Comparison of ENCODE assay signal across 9 cellular contexts in the genomic region with DNA sequence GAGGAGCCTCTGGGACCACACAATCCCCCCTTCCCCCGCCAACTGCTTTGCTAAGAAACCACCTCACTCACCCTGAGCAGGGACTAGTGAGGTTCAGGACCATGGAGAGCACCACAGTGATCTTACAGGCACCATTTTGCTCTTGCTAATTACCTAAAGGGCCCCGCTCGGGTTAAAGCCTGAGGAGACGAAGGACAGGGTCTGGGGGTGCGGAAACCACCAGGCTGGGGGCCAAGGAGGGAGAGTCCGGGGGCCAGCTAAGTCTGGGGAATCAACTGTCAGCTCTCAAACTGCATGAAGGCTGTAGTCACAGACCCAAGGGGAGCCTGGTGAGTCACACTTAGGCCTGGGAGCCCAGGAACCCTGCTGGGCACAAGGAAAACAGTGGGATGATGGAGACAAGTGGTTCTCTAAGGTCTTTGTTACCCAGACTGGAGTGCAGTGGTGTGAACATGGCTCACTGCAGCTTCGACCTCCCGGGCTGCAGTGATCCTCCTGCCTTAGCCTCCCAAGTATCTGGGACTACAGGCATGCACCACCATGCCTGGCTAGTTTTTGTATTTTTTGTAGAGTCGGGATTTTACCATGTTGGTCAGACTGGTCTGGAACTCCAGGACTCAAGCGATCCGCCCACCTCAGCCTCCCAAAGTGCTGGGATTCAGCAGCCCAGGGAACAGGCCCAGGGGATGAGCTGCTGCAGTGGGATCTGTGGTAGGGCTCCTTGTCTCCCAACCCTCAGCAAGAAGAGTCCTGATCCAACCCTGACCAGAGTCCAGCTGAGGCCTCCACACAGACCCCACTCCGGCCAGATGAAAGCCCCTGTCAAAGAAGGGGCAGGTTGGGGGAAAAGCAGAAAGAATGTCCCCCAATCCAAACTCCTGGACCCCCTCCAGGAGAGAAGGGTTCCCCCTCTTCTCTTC.
DNase-seq lines count a peak whose midpoint lies in the region; ATAC-seq and TF ChIP-seq lines count a peak whose summit lies in the region.
"Had no signal": no experiment of that assay in that cellular context is flagged by ENCODE, and none has a peak within 500 bp of the region (broad histone marks: within the 10 kb centered on the region; RNA-seq: fewer than 3 reads in every experiment).

No MANE protein-coding gene starts in this region.

- H3K4me1 ChIP-seq in NT2/D1 (ENCODE audit: insufficient read depth, insufficient read length) (peaks cover 12% of the 10 kb centered on the region), aorta (ENCODE audit: control insufficient read depth in 1 of 2, insufficient read depth in 2 of 2, low read length in 2 of 2) (no peaks in the 10 kb centered on the region)
- H3K4me1 ChIP-seq: BLaER1 had no signal

- H3K27me3 ChIP-seq in NT2/D1 (ENCODE audit: insufficient read depth, insufficient read length), result no peaks in the 10 kb centered on the region
- H3K27me3 ChIP-seq in aorta (ENCODE audit: control insufficient read depth in 1 of 2, insufficient read depth in 2 of 2, low read length in 1 of 2), result no peaks in the 10 kb centered on the region
- H3K27me3 ChIP-seq: BLaER1 had no signal

- H3K9ac ChIP-seq in NT2/D1 (ENCODE audit: insufficient read length, low read depth), result no peak overlapping the region
- H3K9ac ChIP-seq: BLaER1 had no signal

- in situ Hi-C loops in astrocyte of the cerebellum (cut with HindIII; ENCODE audit: low sequenced_read_pairs), result no loop called here
- in situ Hi-C loops in G401 (cut with HindIII; ENCODE audit: low sequenced_read_pairs), result no loop called here

- H3K27ac ChIP-seq in aorta (ENCODE audit: low read depth in 1 of 2, low read length in 2 of 2), result no peak overlapping the region
- H3K27ac ChIP-seq: BLaER1 had no signal

- ATAC-seq in left colon (peak; percentile 72), aorta (ENCODE audit: low FRiP score) (peak; percentile 61), HG02981 (IDR thresholded peaks at IDR 0.05; ENCODE audit: unreplicated experiment) (no peak)

- H3K9me3 ChIP-seq in NT2/D1 (ENCODE audit: insufficient read depth, low read length) (no peaks in the 10 kb centered on the region), aorta (ENCODE audit: control insufficient read depth, low read length) (no peaks in the 10 kb centered on the region)
- H3K9me3 ChIP-seq: BLaER1 had no signal

- no peaks in the 10 kb centered on the region for H3K36me3 ChIP-seq in NT2/D1 (ENCODE audit: insufficient read depth, insufficient read length, low read length)
- no peaks in the 10 kb centered on the region for H3K36me3 ChIP-seq in aorta (ENCODE audit: control insufficient read depth in 1 of 2, insufficient read depth in 2 of 2, low read length in 1 of 2)
- H3K36me3 ChIP-seq: BLaER1 had no signal

- 51 to 53% methylated on average over 12 of the region's 12 CpGs for WGBS in aorta, 2 donors

- peak; percentile 11 for DNase-seq in NK-92 treated with Interleukin-12 subunit alpha and Interleukin-12 subunit beta, amount 100 ng/mL, for 24 hours (lab: John Stamatoyannopoulos, UW)
- no peak for DNase-seq in NK-92 (lab: John Stamatoyannopoulos, UW; ENCODE audit: unreplicated experiment)
- DNase-seq in NT2/D1 (ENCODE audit: low read depth, low spot score), result peak; percentile 70
- peak; percentile 71 for DNase-seq in astrocyte of the cerebellum (ENCODE audit: low read depth)
- peak in 1 of 2 donors; percentile 69 for DNase-seq in left colon
- peak in 1 of 2 donors; percentile 57 for DNase-seq in aorta
- no peak for DNase-seq in G401 (ENCODE audit: low spot score)

- no peak overlapping the region for H3K4me3 ChIP-seq in NT2/D1 (ENCODE audit: insufficient read length, low read depth)
- no peak overlapping the region for H3K4me3 ChIP-seq in astrocyte of the cerebellum (ENCODE audit: low read depth, low read length)
- no peak overlapping the region for H3K4me3 ChIP-seq in aorta (ENCODE audit: low read length in 2 of 2)
- H3K4me3 ChIP-seq: BLaER1 had no signal

- intact Hi-C loops in left colon (cut with DNase I, micrococcal nuclease) (no loop called here), aorta (cut with DNase I) (no loop called here)

- TF ChIP-seq CTCF in astrocyte of the cerebellum (IDR thresholded peaks at IDR 0.05; ENCODE audit: low read depth, low read length, missing control alignments), result no peak

Comparison
In these comparisons a context has a peak if more than half of its experiments do, and no peak if none do; other contexts are left out.
1. DNase-seq: peak in NK-92 treated with Interleukin-12 subunit alpha and Interleukin-12 subunit beta, amount 100 ng/mL, for 24 hours (single experiment), NT2/D1 (single experiment) and astrocyte of the cerebellum (single experiment); none in NK-92 (single experiment) and G401 (single experiment).